17 cellular contexts compared by ENCODE assay signal in the genomic region with DNA sequence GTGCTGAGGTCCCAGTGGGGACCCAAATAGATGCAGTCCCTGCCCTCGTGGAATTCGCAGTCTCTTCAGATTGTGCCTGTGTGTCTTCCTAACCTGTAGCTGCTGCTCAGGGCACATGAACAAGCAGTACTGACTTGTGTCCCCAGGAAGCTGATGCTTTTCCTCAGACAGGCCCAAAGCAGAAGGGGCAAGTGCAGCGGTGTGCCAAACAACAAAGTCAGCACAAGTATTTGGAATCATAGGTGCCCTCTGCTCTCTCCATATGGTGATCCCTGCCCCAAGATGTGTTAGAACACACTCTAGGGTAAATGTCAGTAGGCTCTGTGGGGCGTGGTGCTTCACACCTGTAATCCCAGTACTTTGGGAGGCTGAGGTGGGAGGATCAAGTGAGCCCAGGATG.
"Had no signal": no experiment of that assay in that cellular context is flagged by ENCODE, and none has a peak within 500 bp of the region (broad histone marks: within the 10 kb centered on the region; RNA-seq: fewer than 3 reads in every experiment).

No MANE protein-coding gene starts in this region.

- H3K36me3 Mint-ChIP-seq: neural progenitor cell had no signal

- H3K9ac ChIP-seq: neural progenitor cell had no signal

- H3K27ac ChIP-seq: ascending aorta, breast epithelium, neural progenitor cell, ovary, right lobe of liver, SJSA1, stomach, testis had no signal

- H3K9me3 ChIP-seq: ascending aorta, breast epithelium, ovary, right lobe of liver, SJSA1, stomach, testis had no signal

- H2AFZ ChIP-seq: neural progenitor cell had no signal

- H3K27me3 ChIP-seq: ascending aorta, breast epithelium, foreskin keratinocyte, neural progenitor cell, ovary, right lobe of liver, SJSA1, stomach, testis had no signal

- H3K9me3 Mint-ChIP-seq: activated naive CD4-positive, alpha-beta T cell treated with anti-CD3 and anti-CD28 coated beads for 36 hours; activated T-cell treated with anti-CD3 and anti-CD28 coated beads, Interleukin-2, amount 50 U/mL, for 4 hours; neural progenitor cell had no signal

- H3K4me1 ChIP-seq: ascending aorta, breast epithelium, neural progenitor cell, right lobe of liver, testis had no signal

- H3K27ac Mint-ChIP-seq: activated naive CD4-positive, alpha-beta T cell treated with anti-CD3 and anti-CD28 coated beads for 36 hours; neural progenitor cell had no signal

- H3K4me2 ChIP-seq: neural progenitor cell had no signal

- ATAC-seq: activated T-cell treated with anti-CD3 and anti-CD28 coated beads, Interleukin-2, amount 50 U/mL, for 4 hours; foreskin keratinocyte; right lobe of liver had no signal

- DNase-seq: activated naive CD4-positive, alpha-beta T cell treated with anti-CD3 and anti-CD28 coated beads for 36 hours; activated T-cell treated with anti-CD3 and anti-CD28 coated beads, Interleukin-2, amount 50 U/mL, for 4 hours; cerebellar nuclear complex; effector CD8-positive, alpha-beta T cell; foreskin keratinocyte; glutamatergic neuron; hypothalamus; ovary; right lobe of liver; stomach; SW 1271; T-helper 9 cell; testis had no signal

- H3K4me3 ChIP-seq: ascending aorta, breast epithelium, neural progenitor cell, ovary, right lobe of liver, SJSA1, stomach, testis had no signal

- H3K4me3 Mint-ChIP-seq: activated naive CD4-positive, alpha-beta T cell treated with anti-CD3 and anti-CD28 coated beads for 36 hours; activated T-cell treated with anti-CD3 and anti-CD28 coated beads, Interleukin-2, amount 50 U/mL, for 4 hours; neural progenitor cell had no signal

- H3K36me3 ChIP-seq: ascending aorta, breast epithelium, neural progenitor cell, ovary, right lobe of liver, SJSA1, stomach had no signal
